ENCODE assay signal across 26 cellular contexts in genomic region chr7:138510003-138510402, GRCh38. TPM values are rescaled to one million over a fixed set of nuclear protein-coding genes. Genes with fewer than 3 reads are reported as not detected.
DNase-seq lines count a peak whose midpoint lies in the region; ATAC-seq and TF ChIP-seq lines count a peak whose summit lies in the region.
"Had no signal": no experiment of that assay in that cellular context is flagged by ENCODE, and none has a peak within 500 bp of the region (broad histone marks: within the 10 kb centered on the region; RNA-seq: fewer than 3 reads in every experiment).

No MANE protein-coding gene starts in this region.

- DNase-seq in T-helper 2 cell treated with Interferon-gamma antibody and Interleukin-4, amounts not matched to agents 5 μg/mL and 100 μg/mL, for 36 hours (ENCODE audit: low spot score): no peak
- no peak for DNase-seq in T-helper 2 cell
- no peak for DNase-seq in GM23338 (ENCODE audit: low spot score)
- no peak for DNase-seq in GM19240 (ENCODE audit: insufficient read length, low spot score)
- no peak for DNase-seq in activated T-cell treated with anti-CD3 and anti-CD28 coated beads, Interleukin-2, amount 50 U/mL, for 48 hours
- no peak for DNase-seq in left lung
- DNase-seq: 8988T; activated CD4-positive, alpha-beta T cell treated with anti-CD3 and anti-CD28 coated beads, Interleukin-2, amount 50 U/mL, for 4 hours; GM23248; naive B cell; NCI-H1092; NCI-H187; NCI-H2171 treated with DMSO at 0.1 percent for 48 hours; NCI-H524 treated with DMSO at 0.1 percent for 48 hours; NK-92 treated with Interleukin-12 subunit alpha and Interleukin-12 subunit beta, amount 100 ng/mL, for 24 hours; PC-9; Right ventricle myocardium superior; stimulated activated naive CD4-positive, alpha-beta T cell; T1000 had no signal

- ATAC-seq in GM23338 (no peak), left lung (no peak)

- no peak overlapping the region for H3K4me3 Mint-ChIP-seq in T-helper 2 cell treated with Interferon-gamma antibody and Interleukin-4, amounts not matched to agents 5 μg/mL and 100 μg/mL, for 36 hours
- no peak overlapping the region for H3K4me3 Mint-ChIP-seq in GM23338
- H3K4me3 Mint-ChIP-seq: activated naive CD4-positive, alpha-beta T cell treated with anti-CD3 and anti-CD28 coated beads, Interleukin-2, amount 50 U/mL, for 24 hours; naive B cell had no signal

- no peak for TF ChIP-seq CTCF in GM23338 (conservative IDR thresholded peaks at IDR 0.05; ENCODE audit: low read depth in 2 of 2)
- no peak for TF ChIP-seq CTCF in KMS-11 (conservative IDR thresholded peaks at IDR 0.05; ENCODE audit: low read depth, low read length)
- TF ChIP-seq CTCF in neutrophil (IDR thresholded peaks at IDR 0.05): no peak
- no peak for TF ChIP-seq CTCF in left lung (IDR thresholded peaks at IDR 0.05)

- H3K27ac ChIP-seq in GM23338 (ENCODE audit: low read depth) (0 out of 2 replicates have a peak overlapping the region, but pooled peaks have one; percentile 51), KMS-11 (peak overlapping the region; percentile 19; the same call in 1 of the 2 replicates), neutrophil (peak overlapping the region; percentile 19), left lung (no peak overlapping the region)
- H3K27ac ChIP-seq: breast epithelium, epithelial cell of prostate, GM23248, PC-9, prostate gland had no signal

- peak overlapping the region; percentile 50 for H3K27ac Mint-ChIP-seq in T-helper 2 cell treated with Interferon-gamma antibody and Interleukin-4, amounts not matched to agents 5 μg/mL and 100 μg/mL, for 36 hours
- no peak overlapping the region for H3K27ac Mint-ChIP-seq in GM23338
- H3K27ac Mint-ChIP-seq: activated naive CD4-positive, alpha-beta T cell treated with anti-CD3 and anti-CD28 coated beads, Interleukin-2, amount 50 U/mL, for 24 hours; activated T-helper 2 cell treated with anti-CD3 and anti-CD28 coated beads, Interferon-gamma antibody, Interleukin-2, Interleukin-4, amounts not matched to agents 10 μg/mL and 5 μg/mL and 100 μg/mL, durations not matched to agents 14 hours and 24 hours and 36 hours had no signal

- peaks cover 18% of the 10 kb centered on the region for H3K4me1 Mint-ChIP-seq in T-helper 2 cell treated with Interferon-gamma antibody and Interleukin-4, amounts not matched to agents 5 μg/mL and 100 μg/mL, for 36 hours (ENCODE audit: low read depth)
- peaks cover 13% of the 10 kb centered on the region for H3K4me1 Mint-ChIP-seq in GM23338

- no peak overlapping the region for H3K9ac ChIP-seq in KMS-11
- H3K9ac ChIP-seq: GM23248 had no signal

- peaks cover 9% of the 10 kb centered on the region for H3K9me3 Mint-ChIP-seq in T-helper 2 cell treated with Interferon-gamma antibody and Interleukin-4, amounts not matched to agents 5 μg/mL and 100 μg/mL, for 36 hours
- H3K9me3 Mint-ChIP-seq in GM23338: peaks cover 38% of the 10 kb centered on the region
- H3K9me3 Mint-ChIP-seq: activated naive CD4-positive, alpha-beta T cell treated with anti-CD3 and anti-CD28 coated beads, Interleukin-2, amount 50 U/mL, for 24 hours had no signal

- H3K4me3 ChIP-seq in GM23338: no peak overlapping the region
- H3K4me3 ChIP-seq in KMS-11 (IDR thresholded peaks at IDR 0.05; ENCODE audit: insufficient read depth, low read depth, low read length): no peak overlapping the region
- H3K4me3 ChIP-seq in neutrophil (ENCODE audit: low read depth in 1 of 2, low read length in 1 of 2): no peak overlapping the region
- no peak overlapping the region for H3K4me3 ChIP-seq in left lung
- H3K4me3 ChIP-seq: breast epithelium, GM23248, PC-9, prostate gland had no signal

- H4K20me1 ChIP-seq in GM23338 (replicated peaks; ENCODE audit: insufficient read depth) (peaks cover 51% of the 10 kb centered on the region), KMS-11 (ENCODE audit: insufficient read depth) (no peaks in the 10 kb centered on the region)

- no peaks in the 10 kb centered on the region for H3K9me2 ChIP-seq in GM23338 (ENCODE audit: insufficient read depth)

- H3K4me2 ChIP-seq in GM23338 (no peak overlapping the region), KMS-11 (peak overlapping the region; percentile 9; the same call in 1 of the 2 replicates)
- H3K4me2 ChIP-seq: PC-9 had no signal

- intact Hi-C loops in left lung (cut with DNase I): no loop called here

- H3K9me3 ChIP-seq in neutrophil (no peaks in the 10 kb centered on the region), left lung (no peaks in the 10 kb centered on the region)
- H3K9me3 ChIP-seq: prostate gland had no signal

- H3K4me1 ChIP-seq in GM23338 (ENCODE audit: insufficient read depth): peaks cover 8% of the 10 kb centered on the region; the same call in 1 of the 2 replicates
- peaks cover 11% of the 10 kb centered on the region for H3K4me1 ChIP-seq in KMS-11 (ENCODE audit: low read depth, poor library complexity, severe bottlenecking)
- H3K4me1 ChIP-seq in neutrophil (ENCODE audit: control insufficient read depth in 1 of 2, insufficient read depth in 1 of 2, low read depth in 1 of 2, low read length in 1 of 2): no peaks in the 10 kb centered on the region
- H3K4me1 ChIP-seq in left lung: peaks cover 0 to 10% of the 10 kb centered on the region in 2 donors
- H3K4me1 ChIP-seq: breast epithelium, prostate gland had no signal

- H2AFZ ChIP-seq in GM23338 (no peak overlapping the region), KMS-11 (ENCODE audit: low read depth) (no peak overlapping the region)
- H2AFZ ChIP-seq: GM23248, PC-9 had no signal

- H3K27me3 ChIP-seq in GM23338 (ENCODE audit: insufficient read depth): no peaks in the 10 kb centered on the region
- H3K27me3 ChIP-seq in KMS-11 (ENCODE audit: insufficient read depth, low read depth): no peaks in the 10 kb centered on the region
- no peaks in the 10 kb centered on the region for H3K27me3 ChIP-seq in neutrophil
- no peaks in the 10 kb centered on the region for H3K27me3 ChIP-seq in left lung
- H3K27me3 ChIP-seq: breast epithelium had no signal

- H3F3A ChIP-seq in GM23338 (replicated peaks; ENCODE audit: low read depth): peaks cover 10% of the 10 kb centered on the region; the same call in 1 of the 2 replicates

- H3K36me3 Mint-ChIP-seq in T-helper 2 cell treated with Interferon-gamma antibody and Interleukin-4, amounts not matched to agents 5 μg/mL and 100 μg/mL, for 36 hours (ENCODE audit: low read depth): peaks cover 75% of the 10 kb centered on the region
- H3K36me3 Mint-ChIP-seq in GM23338 (ENCODE audit: low read depth): peaks cover 98% of the 10 kb centered on the region

- no peaks in the 10 kb centered on the region for H3K27me3 Mint-ChIP-seq in T-helper 2 cell treated with Interferon-gamma antibody and Interleukin-4, amounts not matched to agents 5 μg/mL and 100 μg/mL, for 36 hours (ENCODE audit: low read depth)
- H3K27me3 Mint-ChIP-seq in GM23338 (ENCODE audit: insufficient read depth, low read depth, poor library complexity): peaks cover 26% of the 10 kb centered on the region
- H3K27me3 Mint-ChIP-seq: activated naive CD4-positive, alpha-beta T cell treated with anti-CD3 and anti-CD28 coated beads, Interleukin-2, amount 50 U/mL, for 24 hours; naive B cell had no signal

- H3K36me3 ChIP-seq in GM23338 (ENCODE audit: insufficient read depth) (peaks cover 36% of the 10 kb centered on the region), KMS-11 (ENCODE audit: insufficient read depth) (no peaks in the 10 kb centered on the region), neutrophil (peaks cover under 1% of the 10 kb centered on the region), left lung (peaks cover 0 to 21% of the 10 kb centered on the region in 2 donors)
- H3K36me3 ChIP-seq: breast epithelium, prostate gland had no signal

- peaks cover 100% of the 10 kb centered on the region for H3K79me2 ChIP-seq in GM23338 (replicated peaks; ENCODE audit: insufficient read depth)
- peaks cover 6% of the 10 kb centered on the region; the same call in 1 of the 2 replicates for H3K79me2 ChIP-seq in KMS-11 (ENCODE audit: insufficient read depth, low read depth)

TF ChIP-seq in GM23338, 12 proteins besides CTCF, POLR2A, EP300 and RAD21:
- TF ChIP-seq ETS1 (IDR thresholded peaks at IDR 0.05) (no peak), CREB1 (CRISPR knock-in tag; IDR thresholded peaks at IDR 0.05; ENCODE audit: low read depth) (no peak), JUNB (IDR thresholded peaks at IDR 0.05; ENCODE audit: unreplicated experiment) (no peak)

RNA-seq across cellular contexts. Expression of gene TRIM24, which starts 49.9 kb away (rescaled TPM):
- total RNA-seq in GM23338 (2014; rRNA removed; shearing (Covaris generic)): 120 and 126 TPM in 2 replicates
- polyA plus RNA-seq in GM23338 (2016; fragmentation: Nextera tagmentation; extraction: Ambion mirVana): 61.2 and 67.0 TPM in 2 replicates
- 10 to 100 TPM; 22.4 to 23.8 TPM for total RNA-seq in left lung

Comparison
In these comparisons a context has a peak if more than half of its experiments do, and no peak if none do; other contexts are left out.
1. H3K27ac ChIP-seq: peak in GM23338 (single experiment), KMS-11 (single experiment) and neutrophil (single experiment); none in left lung (0 of 2).